13 cellular contexts compared by ENCODE assay signal in the genomic region with DNA sequence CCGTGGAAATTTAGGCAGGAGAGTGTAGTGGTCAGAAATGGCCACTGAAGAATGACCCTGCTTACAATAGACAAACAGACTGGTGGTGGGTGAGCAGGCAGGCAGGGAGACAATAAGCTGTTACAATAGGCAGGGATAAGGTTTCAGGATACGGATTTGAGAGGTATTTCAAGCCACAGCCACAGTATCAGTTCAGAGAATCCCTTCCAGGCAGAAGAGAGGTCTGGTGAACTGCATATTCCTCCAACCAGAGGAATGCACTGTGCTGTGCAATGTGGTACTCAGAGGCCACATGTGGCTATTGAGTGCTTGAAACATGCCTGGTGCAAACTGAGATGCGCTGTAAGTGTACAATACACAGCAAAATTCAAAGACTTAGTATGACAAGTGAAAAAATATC. TPM values are rescaled to one million over a fixed set of nuclear protein-coding genes. Genes with fewer than 3 reads are reported as not detected.
DNase-seq lines count a peak whose midpoint lies in the region; ATAC-seq and TF ChIP-seq lines count a peak whose summit lies in the region.
"Had no signal": no experiment of that assay in that cellular context is flagged by ENCODE, and none has a peak within 500 bp of the region (broad histone marks: within the 10 kb centered on the region; RNA-seq: fewer than 3 reads in every experiment).

No MANE protein-coding gene starts in this region.

- H3K27me3 ChIP-seq in AG04450 (ENCODE audit: control insufficient read depth, insufficient read depth, low read length) (no peaks in the 10 kb centered on the region), mesenchymal stem cell (ENCODE audit: control insufficient read depth in 1 of 2, insufficient read depth in 1 of 2, low read length in 2 of 2) (no peaks in the 10 kb centered on the region)

- no peak overlapping the region for H3K14ac ChIP-seq in mesenchymal stem cell (ENCODE audit: low read length in 2 of 2)

- H2AFZ ChIP-seq in mesenchymal stem cell (ENCODE audit: low read depth, low read length): no peak overlapping the region

- no peak overlapping the region for H2BK15ac ChIP-seq in mesenchymal stem cell (ENCODE audit: low read depth, poor library complexity, severe bottlenecking)

- in situ Hi-C loops in astrocyte of the spinal cord (cut with HindIII; ENCODE audit: low sequenced_read_pairs): no loop called here

- no peak overlapping the region for H4K91ac ChIP-seq in mesenchymal stem cell (ENCODE audit: low read length)

- H3K4ac ChIP-seq in mesenchymal stem cell (ENCODE audit: low read depth in 1 of 2, low read length in 2 of 2): no peak overlapping the region

- H3K9me3 ChIP-seq in AG04450 (ENCODE audit: control insufficient read depth, insufficient read depth, low read length) (no peaks in the 10 kb centered on the region), mesenchymal stem cell (ENCODE audit: control insufficient read depth, low read length) (no peaks in the 10 kb centered on the region)

- H3K27ac ChIP-seq in AG04450 (ENCODE audit: low read depth, low read length): peak overlapping the region; percentile 13
- peak overlapping the region; percentile 13 for H3K27ac ChIP-seq in mesenchymal stem cell (ENCODE audit: low read length, poor library complexity, severe bottlenecking)

- peaks cover 8% of the 10 kb centered on the region for H3K4me1 ChIP-seq in mesenchymal stem cell (ENCODE audit: control insufficient read depth, insufficient read depth, low read depth, low read length)

- no peak for ATAC-seq in GM19455 (IDR thresholded peaks at IDR 0.05; ENCODE audit: unreplicated experiment)

- no peak overlapping the region for H3K4me2 ChIP-seq in mesenchymal stem cell (ENCODE audit: low read length, poor library complexity, severe bottlenecking)

- CTCF ChIA-PET in AG04450 (lab: Charles Lee): no interaction called here

- POLR2A ChIA-PET in AG04450 (lab: Yijun Ruan, JAX): no interaction called here

- no peak overlapping the region for H3K18ac ChIP-seq in mesenchymal stem cell (ENCODE audit: low read depth in 1 of 2, low read length in 2 of 2)

- peaks cover 20 to 66% of the 10 kb centered on the region in 2 experiments for H3K36me3 ChIP-seq in mesenchymal stem cell (ENCODE audit: control insufficient read depth in 1 of 2, insufficient read depth in 2 of 2, low read depth in 1 of 2, low read length in 2 of 2)

- H3K4me3 ChIP-seq in AG04450 (ENCODE audit: low read depth, low read length) (no peak overlapping the region), astrocyte of the spinal cord (ENCODE audit: low read depth, low read length) (no peak overlapping the region), mesenchymal stem cell (ENCODE audit: insufficient read depth in 1 of 2, low read depth in 1 of 2, low read length in 2 of 2) (no peak overlapping the region)

- no peak overlapping the region for H3K9ac ChIP-seq in mesenchymal stem cell (ENCODE audit: low read length)

- H2BK5ac ChIP-seq in mesenchymal stem cell (ENCODE audit: low read depth, low read length, poor library complexity, severe bottlenecking): no peak overlapping the region

- no peak overlapping the region for H2BK12ac ChIP-seq in mesenchymal stem cell (ENCODE audit: low read length in 2 of 2)

- no peak overlapping the region for H2AK5ac ChIP-seq in mesenchymal stem cell (ENCODE audit: low read length, severe bottlenecking)

- no peak overlapping the region for H3K23ac ChIP-seq in mesenchymal stem cell (ENCODE audit: low read length in 2 of 2)

- H4K8ac ChIP-seq in mesenchymal stem cell (ENCODE audit: low read length): no peak overlapping the region

- DNase-seq in AG04450 (ENCODE audit: low read depth, low spot score): no peak
- DNase-seq in ELF-1 (ENCODE audit: low read depth, low spot score): peak; percentile 28
- peak; percentile 22 for DNase-seq in astrocyte of the spinal cord (ENCODE audit: low read depth, low spot score)
- no peak for DNase-seq in mesenchymal stem cell
- DNase-seq in amygdala (lab: John Stamatoyannopoulos, UW): no peak
- DNase-seq in activated gamma-delta T cell (lab: John Stamatoyannopoulos, UW): no peak
- DNase-seq in ureter (ENCODE audit: low spot score): no peak
- DNase-seq: CD4-positive, alpha-beta T cell; H9; NCI-H187 treated with DMSO at 0.1 percent for 48 hours; NCI-H748 treated with DMSO at 0.1 percent for 48 hours; RPMI8226 had no signal

- TF ChIP-seq CTCF in AG04450 (IDR thresholded peaks at IDR 0.05; ENCODE audit: low read depth, low read length) (no peak), astrocyte of the spinal cord (IDR thresholded peaks at IDR 0.05; ENCODE audit: low read depth, low read length) (no peak)

- 99% methylated on average over 2 of the region's 3 CpGs for WGBS in mesenchymal stem cell

- no peak overlapping the region for H2BK120ac ChIP-seq in mesenchymal stem cell (ENCODE audit: low read depth, low read length)

- peaks cover 15% of the 10 kb centered on the region for H3K79me1 ChIP-seq in mesenchymal stem cell (replicated peaks; ENCODE audit: low read length, poor library complexity, severe bottlenecking)

RNA-seq across cellular contexts. Expression of gene RMND1, which starts 20.6 kb away (rescaled TPM):
- polyA plus RNA-seq in AG04450 (2011; rRNA removed): 24.3 and 27.8 TPM in 2 replicates
- polyA minus RNA-seq in AG04450 (2011; rRNA and poly(A)+ RNA removed): 20.1 and 24.6 TPM in 2 replicates
- 12.9 TPM for polyA plus RNA-seq in mesenchymal stem cell (2013, experiment 1 of 2)
- 12.5 TPM for polyA plus RNA-seq in mesenchymal stem cell (2013, experiment 2 of 2)
- 23.0 TPM for total RNA-seq in ureter

RNA-seq across cellular contexts. Expression of gene ZBTB2, which starts 40.0 kb away (rescaled TPM):
- polyA plus RNA-seq in AG04450 (2011; rRNA removed): 20.9 and 22.3 TPM in 2 replicates
- 28.3 and 28.8 TPM in 2 replicates for polyA minus RNA-seq in AG04450 (2011; rRNA and poly(A)+ RNA removed)
- polyA plus RNA-seq in mesenchymal stem cell (2013, experiment 1 of 2): 18.4 TPM
- 18.0 TPM for polyA plus RNA-seq in mesenchymal stem cell (2013, experiment 2 of 2)
- total RNA-seq in ureter: 16.6 TPM

Comparison
In these comparisons a context has a peak if more than half of its experiments do, and no peak if none do; other contexts are left out.
1. DNase-seq: peak in ELF-1 (single experiment) and astrocyte of the spinal cord (single experiment); none in AG04450 (single experiment), mesenchymal stem cell (single experiment), amygdala (0 of 56), activated gamma-delta T cell (single experiment) and ureter (single experiment).